In the genomic region with DNA sequence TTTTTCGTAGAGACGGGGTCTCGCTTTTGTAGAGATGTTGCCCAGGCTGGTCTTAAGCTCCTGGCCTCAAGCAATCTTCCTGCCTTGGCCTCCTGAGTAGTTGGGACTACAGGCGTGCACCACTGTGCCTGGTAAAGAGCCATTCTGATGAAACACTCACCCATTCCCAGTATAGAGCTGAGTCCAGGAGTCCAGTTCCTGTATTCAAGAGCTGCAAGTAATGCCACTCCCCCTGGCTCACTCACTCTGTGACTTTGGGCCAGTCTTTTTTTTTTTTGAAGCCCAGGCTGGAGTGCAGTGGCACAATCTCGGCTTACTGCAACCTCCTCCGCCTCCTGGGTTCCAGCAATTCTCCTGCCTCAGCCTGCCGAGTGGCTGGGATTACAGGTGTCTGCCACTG, we compare ENCODE assay signal across 23 cellular contexts. TPM values are rescaled to one million over a fixed set of nuclear protein-coding genes. Genes with fewer than 3 reads are reported as not detected.
"Had no signal": no experiment of that assay in that cellular context is flagged by ENCODE, and none has a peak within 500 bp of the region (broad histone marks: within the 10 kb centered on the region; RNA-seq: fewer than 3 reads in every experiment).

No MANE protein-coding gene starts in this region.

- H3K9me3 ChIP-seq: MG63, SK-N-SH had no signal

- H3K27me3 ChIP-seq: MG63 had no signal

- DNase-seq: IMR-90, Karpas-422, KG1, MG63, MV-4-11, NCI-H1048, NCI-H1105, NCI-H1417, NCI-H1436 treated with DMSO at 0.1 percent for 48 hours, NCI-H1694, NCI-H1930, NCI-H2081, NCI-H2107, NCI-H2227 treated with DMSO at 0.1 percent for 48 hours, NCI-H524, NCI-H526 treated with DMSO at 0.1 percent for 48 hours, NCI-H774, SHP77, SK-N-SH, SW 1271 had no signal

- H3K36me3 ChIP-seq: MG63 had no signal

- H3K27ac ChIP-seq: RWPE1 had no signal

- H3K4me3 ChIP-seq: MG63 had no signal

RNA-seq across cellular contexts. Expression of a gene that starts 5.6 kb away (rescaled TPM):
- total RNA-seq: HT-29, IMR-90, SK-MEL-5 had no signal

RNA-seq across cellular contexts. Expression of a gene that starts 25.8 kb away (rescaled TPM):
- total RNA-seq: HT-29, IMR-90 had no signal
